ENCODE assay signal across 8 cellular contexts in the genomic region with DNA sequence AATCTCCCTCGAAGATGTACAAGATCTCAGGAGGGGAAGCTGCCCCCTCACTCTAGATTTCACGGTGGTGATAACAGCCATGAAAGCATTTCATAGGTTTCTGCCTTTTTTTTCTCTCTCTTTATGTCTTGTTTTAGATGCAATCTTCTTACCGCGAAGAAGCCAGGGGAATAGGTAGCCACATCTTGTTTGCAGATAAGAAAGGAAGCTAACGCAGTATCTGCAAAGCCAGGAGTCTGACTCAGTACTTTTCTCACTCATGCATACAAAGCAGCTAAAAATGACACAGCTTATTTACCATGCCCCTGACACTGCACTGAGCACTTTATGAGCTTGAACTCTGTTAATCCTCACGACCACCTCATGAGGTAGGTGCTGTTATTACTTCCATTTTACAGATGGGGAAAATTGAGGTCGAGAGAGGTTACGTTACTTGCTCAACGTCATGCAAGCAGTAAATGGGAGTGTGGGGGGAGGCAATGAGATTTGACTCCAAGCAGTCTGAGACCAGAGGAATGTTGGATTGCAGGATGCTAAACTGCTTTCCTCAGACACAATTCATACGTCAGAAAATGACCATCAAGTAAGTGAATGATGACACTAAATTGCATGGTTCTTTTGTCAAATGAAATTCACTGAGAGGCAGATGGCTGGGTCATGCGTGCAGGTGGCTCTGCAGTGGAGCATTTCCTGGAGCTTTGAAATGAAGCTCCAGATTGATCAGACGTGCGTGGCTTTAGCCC. TPM values are rescaled to one million over a fixed set of nuclear protein-coding genes. Genes with fewer than 3 reads are reported as not detected.
DNase-seq lines count a peak whose midpoint lies in the region; ATAC-seq and TF ChIP-seq lines count a peak whose summit lies in the region.

No MANE protein-coding gene starts in this region.

- ATAC-seq in lower lobe of right lung (no peak), upper lobe of left lung (ENCODE audit: low FRiP score in 2 of 2) (no peak), left colon (no peak)

- TF ChIP-seq EP300 in upper lobe of left lung (IDR thresholded peaks at IDR 0.05) = no peak

- intact Hi-C loops in lower lobe of right lung (cut with DNase I) (no loop called here), left colon (cut with DNase I, micrococcal nuclease) (no loop called here)

- H3K27ac ChIP-seq in KMS-11 (peak overlapping the region; percentile 68), lower lobe of right lung (peak overlapping the region; percentile 99), upper lobe of left lung (peak overlapping the region; percentile 97 to 100 (median 98))

- TF ChIP-seq POLR2A in upper lobe of left lung (IDR thresholded peaks at IDR 0.05) = no peak

- H3K9me3 ChIP-seq in lower lobe of right lung = no peaks in the 10 kb centered on the region
- H3K9me3 ChIP-seq in upper lobe of left lung = peaks cover 0 to 6% (median 0%) of the 10 kb centered on the region in 4 donors

- H4K20me1 ChIP-seq in KMS-11 (ENCODE audit: insufficient read depth) = no peaks in the 10 kb centered on the region

- H3K4me1 ChIP-seq in KMS-11 (ENCODE audit: low read depth, poor library complexity, severe bottlenecking) (peaks cover 46% of the 10 kb centered on the region), lower lobe of right lung (peaks cover 64% of the 10 kb centered on the region), upper lobe of left lung (peaks cover 42 to 77% (median 65%) of the 10 kb centered on the region in 4 donors)

- peak overlapping the region; percentile 72 for H3K4me2 ChIP-seq in KMS-11

- H3K4me3 ChIP-seq in KMS-11 (IDR thresholded peaks at IDR 0.05; ENCODE audit: insufficient read depth, low read depth, low read length) (no peak overlapping the region), lower lobe of right lung (peak overlapping the region; percentile 76), upper lobe of left lung (peak overlapping the region; percentile 22 to 96 (median 78))

- TF ChIP-seq CTCF in KMS-11 (conservative IDR thresholded peaks at IDR 0.05; ENCODE audit: low read depth, low read length) (no peak), lower lobe of right lung (IDR thresholded peaks at IDR 0.05) (no peak), upper lobe of left lung (IDR thresholded peaks at IDR 0.05) (no peak)

- no peaks in the 10 kb centered on the region for H3K79me2 ChIP-seq in KMS-11 (ENCODE audit: insufficient read depth, low read depth)

- no peaks in the 10 kb centered on the region for H3K27me3 ChIP-seq in KMS-11 (ENCODE audit: insufficient read depth, low read depth)
- H3K27me3 ChIP-seq in lower lobe of right lung (ENCODE audit: low read depth) = no peaks in the 10 kb centered on the region
- H3K27me3 ChIP-seq in upper lobe of left lung = no peaks in the 10 kb centered on the region

- H3K9ac ChIP-seq in KMS-11 = peak overlapping the region; percentile 47

- in situ Hi-C loops in Caki2 (cut with HindIII; ENCODE audit: low pct_unique_long_range_greater_than_20kb, low sequenced_read_pairs) = no loop called here

- 20 to 25% methylated on average over 13 of the region's 13 CpGs for WGBS in upper lobe of left lung, 2 donors

- no peaks in the 10 kb centered on the region for H3K36me3 ChIP-seq in KMS-11 (ENCODE audit: insufficient read depth)
- peaks cover 48% of the 10 kb centered on the region for H3K36me3 ChIP-seq in lower lobe of right lung
- peaks cover 2 to 52% (median 19%) of the 10 kb centered on the region in 4 donors for H3K36me3 ChIP-seq in upper lobe of left lung

- DNase-seq in Caki2 (ENCODE audit: low read depth) (peak; percentile 78), amniotic epithelial cell (ENCODE audit: low read depth) (peak; percentile 86), lower lobe of right lung (no peak), upper lobe of left lung (no peak), left colon (no peak), DMS114 treated with DMSO at 0.1 percent for 48 hours (lab: John Stamatoyannopoulos, UW; ENCODE audit: unreplicated experiment) (no peak), SIG-M5 treated with dmso at 0.1 percent for 504 hours (lab: John Stamatoyannopoulos, UW; ENCODE audit: unreplicated experiment) (no peak)

- peak overlapping the region; percentile 60 for H2AFZ ChIP-seq in KMS-11 (ENCODE audit: low read depth)

RNA-seq across cellular contexts. Expression of a gene that starts 3.2 kb away (rescaled TPM):
- total RNA-seq in Caki2 (2014; rRNA removed; shearing (Covaris generic); ENCODE audit: low replicate concordance) = 6.6 and 13.2 TPM in 2 replicates
- total RNA-seq in lower lobe of right lung (34.0 TPM), upper lobe of left lung (10 to 100 TPM; 32.5 to 71.2 (median 42.8) TPM), left colon (10 to 100 TPM; 11.6 to 14.0 TPM)

Comparison
In these comparisons a context has a peak if more than half of its experiments do, and no peak if none do; other contexts are left out.
1. DNase-seq: peak in Caki2 (single experiment) and amniotic epithelial cell (single experiment); none in lower lobe of right lung (single experiment), upper lobe of left lung (0 of 2), left colon (0 of 2), DMS114 treated with DMSO at 0.1 percent for 48 hours (single experiment) and SIG-M5 treated with dmso at 0.1 percent for 504 hours (single experiment).
2. Peak in every context shown above with its lines, with median percentiles within 50 percentile points of each other: H3K27ac ChIP-seq.